ENCODE assay signal across 8 cellular contexts in the genomic region with DNA sequence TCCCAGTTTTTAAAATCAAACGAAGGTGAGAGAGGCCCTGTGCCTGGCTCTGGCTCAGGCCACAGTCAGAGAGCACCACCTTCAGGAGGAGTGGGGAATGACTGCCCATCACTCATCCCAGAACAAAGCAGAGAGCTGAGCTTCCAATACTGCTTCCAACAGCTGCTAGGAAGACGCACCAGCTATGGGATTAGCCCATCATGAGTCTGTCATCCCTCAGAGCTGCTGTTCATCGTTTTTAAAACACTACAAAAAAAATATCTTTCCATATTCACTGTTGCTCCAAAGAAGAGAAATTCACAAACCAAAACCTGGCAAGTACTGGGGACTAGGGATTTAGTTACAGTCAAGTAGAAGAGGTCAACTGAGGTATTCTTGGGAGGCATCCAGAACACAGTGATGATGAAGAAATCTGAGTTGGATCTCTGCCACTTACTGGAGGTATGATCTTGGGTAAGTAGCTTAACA.
A peak's percentile ranks its signal among the peaks of the same experiment; 100 is the strongest.
DNase-seq lines count a peak whose midpoint lies in the region; ATAC-seq and TF ChIP-seq lines count a peak whose summit lies in the region.

No MANE protein-coding gene starts in this region.

- H3K4me3 Mint-ChIP-seq in activated T-cell treated with anti-CD3 and anti-CD28 coated beads, Interleukin-2, amount 50 U/mL, for 4 hours = no peak overlapping the region

- no peak overlapping the region for H3K27ac Mint-ChIP-seq in activated naive CD4-positive, alpha-beta T cell treated with anti-CD3 and anti-CD28 coated beads, Interleukin-2, amount 50 U/mL, for 72 hours

- H3K4me1 Mint-ChIP-seq in activated T-cell treated with anti-CD3 and anti-CD28 coated beads, Interleukin-2, amount 50 U/mL, for 4 hours (ENCODE audit: low read depth) = no peaks in the 10 kb centered on the region

- intact Hi-C loops in Right ventricle myocardium inferior (cut with DNase I) (loop anchor here (5.0 kb wide), 2 partner anchors 65 to 920 kb away; no protein-coding TSS in a partner anchor), ovary (cut with DNase I) (loop anchor here in 2 of 4 donors (10.0 kb wide), 2 partner anchors 513 to 923 kb away; no protein-coding TSS in a partner anchor)

- H3K4me1 ChIP-seq in ovary (ENCODE audit: insufficient read depth) = peaks cover 2% of the 10 kb centered on the region

- no peaks in the 10 kb centered on the region for H3K36me3 ChIP-seq in ovary

- TF ChIP-seq EP300 in ovary (IDR thresholded peaks at IDR 0.05) = no peak

- no peak for TF ChIP-seq POLR2A in ovary (IDR thresholded peaks at IDR 0.05)

- 8 to 10% (median 9%) methylated on average over 3 of the region's 3 CpGs for WGBS in ovary, 3 donors

- no peaks in the 10 kb centered on the region for H3K9me3 Mint-ChIP-seq in activated T-cell treated with anti-CD3 and anti-CD28 coated beads, Interleukin-2, amount 50 U/mL, for 4 hours
- no peaks in the 10 kb centered on the region for H3K9me3 Mint-ChIP-seq in activated naive CD4-positive, alpha-beta T cell treated with anti-CD3 and anti-CD28 coated beads, Interleukin-2, amount 50 U/mL, for 72 hours

- H3K4me3 ChIP-seq in ovary = no peak overlapping the region

- H3K27me3 ChIP-seq in ovary = no peaks in the 10 kb centered on the region

- peaks cover 33% of the 10 kb centered on the region for H3K36me3 Mint-ChIP-seq in activated T-cell treated with anti-CD3 and anti-CD28 coated beads, Interleukin-2, amount 50 U/mL, for 4 hours (ENCODE audit: insufficient read depth)
- H3K36me3 Mint-ChIP-seq in activated naive CD4-positive, alpha-beta T cell treated with anti-CD3 and anti-CD28 coated beads, Interleukin-2, amount 50 U/mL, for 72 hours = peaks cover 0 to 7% of the 10 kb centered on the region in 2 donors

- H3K27me3 Mint-ChIP-seq in activated T-cell treated with anti-CD3 and anti-CD28 coated beads, Interleukin-2, amount 50 U/mL, for 4 hours (ENCODE audit: low read depth) = no peaks in the 10 kb centered on the region

- peak; percentile 2 for DNase-seq in activated T-cell treated with anti-CD3 and anti-CD28 coated beads for 4 hours
- no peak for DNase-seq in activated T-cell treated with anti-CD3 and anti-CD28 coated beads, Interleukin-2, amount 50 U/mL, for 4 hours
- DNase-seq in NCI-H446 (lab: John Stamatoyannopoulos, UW) = peak; percentile 7 to 71
- DNase-seq in activated naive CD4-positive, alpha-beta T cell treated with anti-CD3 and anti-CD28 coated beads, Interleukin-2, amount 50 U/mL, for 72 hours (ENCODE audit: low spot score in 2 of 2) = peak in 1 of 2 donors; percentile 45
- peak; percentile 65 for DNase-seq in Right ventricle myocardium inferior (ENCODE audit: missing footprints)
- peak; percentile 48 to 76 (median 69) for DNase-seq in ovary
- DNase-seq in activated effector memory CD4-positive, alpha-beta T cell treated with Interleukin-2 at 50 U/mL for 16 hours = no peak

- H3K27ac ChIP-seq in ovary = no peak overlapping the region

- TF ChIP-seq CTCF in ovary (IDR thresholded peaks at IDR 0.05) = peak; percentile 65 to 79 (median 73)

- ATAC-seq in activated T-cell treated with anti-CD3 and anti-CD28 coated beads, Interleukin-2, amount 50 U/mL, for 4 hours = no peak
- ATAC-seq in HG02938 (IDR thresholded peaks at IDR 0.05; ENCODE audit: unreplicated experiment) = peak; percentile 63
- ATAC-seq in activated naive CD4-positive, alpha-beta T cell treated with anti-CD3 and anti-CD28 coated beads, Interleukin-2, amount 50 U/mL, for 72 hours = peak; percentile 54 to 61
- ATAC-seq in Right ventricle myocardium inferior = peak; percentile 91

- H3K9me3 ChIP-seq in ovary = no peaks in the 10 kb centered on the region

Comparison
In these comparisons a context has a peak if more than half of its experiments do, and no peak if none do; other contexts are left out.
1. DNase-seq: peak in activated T-cell treated with anti-CD3 and anti-CD28 coated beads for 4 hours (single experiment), NCI-H446 (2 of 2), Right ventricle myocardium inferior (single experiment) and ovary (5 of 5); none in activated T-cell treated with anti-CD3 and anti-CD28 coated beads, Interleukin-2, amount 50 U/mL, for 4 hours (single experiment) and activated effector memory CD4-positive, alpha-beta T cell treated with Interleukin-2 at 50 U/mL for 16 hours (single experiment).
2. ATAC-seq: peak in HG02938 (single experiment), activated naive CD4-positive, alpha-beta T cell treated with anti-CD3 and anti-CD28 coated beads, Interleukin-2, amount 50 U/mL, for 72 hours (2 of 2) and Right ventricle myocardium inferior (single experiment); none in activated T-cell treated with anti-CD3 and anti-CD28 coated beads, Interleukin-2, amount 50 U/mL, for 4 hours (0 of 2).